In genomic region chr16:11615756-11616447, GRCh38 we compare ENCODE assay signal across 19 cellular contexts. TPM values are rescaled to one million over a fixed set of nuclear protein-coding genes. Genes with fewer than 3 reads are reported as not detected.
A peak's percentile ranks its signal among the peaks of the same experiment; 100 is the strongest.
DNase-seq lines count a peak whose midpoint lies in the region; ATAC-seq lines count a peak whose summit lies in the region.
"Had no signal": no experiment of that assay in that cellular context is flagged by ENCODE, and none has a peak within 500 bp of the region (broad histone marks: within the 10 kb centered on the region; RNA-seq: fewer than 3 reads in every experiment).

No MANE protein-coding gene starts in this region.

- peaks cover 0 to 6% (median 3%) of the 10 kb centered on the region in 9 donors for H3K9me3 Mint-ChIP-seq in naive thymus-derived CD8-positive, alpha-beta T cell

- peaks cover 21% of the 10 kb centered on the region for H3K4me1 ChIP-seq in HUES64 (ENCODE audit: insufficient read depth, low read length)
- H3K4me1 ChIP-seq: adrenal gland, pancreas had no signal

- 41% methylated on average over 8 of the region's 8 CpGs for WGBS in HUES64

- H3K4me1 Mint-ChIP-seq in naive thymus-derived CD8-positive, alpha-beta T cell = peaks cover 15 to 82% (median 69%) of the 10 kb centered on the region in 4 donors

- no peaks in the 10 kb centered on the region for H3K9me3 ChIP-seq in HUES64 (ENCODE audit: insufficient read depth, low read depth, low read length)
- H3K9me3 ChIP-seq: adrenal gland, pancreas had no signal

- DNase-seq in EL = peak; percentile 30
- DNase-seq in astrocyte of the hippocampus (ENCODE audit: low read depth, low spot score) = peak; percentile 47
- no peak for DNase-seq in naive thymus-derived CD8-positive, alpha-beta T cell
- no peak for DNase-seq in AML-193 (lab: John Stamatoyannopoulos, UW)
- DNase-seq: activated CD4-positive, alpha-beta T cell treated with anti-CD3 and anti-CD28 coated beads for 1 hour; activated effector memory CD4-positive, alpha-beta T cell treated with Interleukin-2 at 50 U/mL for 16 hours; adrenal gland; DMS 273 treated with DMSO at 0.1 percent for 48 hours; HCEC 1CT; NCI-H1436 treated with DMSO at 0.1 percent for 48 hours; NCI-H2171 treated with DMSO at 0.1 percent for 48 hours; pancreas; PC-3; stimulated activated CD4-positive, alpha-beta T cell treated with anti-CD3 and anti-CD28 coated beads, Interleukin-4, amount 100 ng/mL, for 1 hour had no signal

- no peaks in the 10 kb centered on the region for H3K36me3 Mint-ChIP-seq in naive thymus-derived CD8-positive, alpha-beta T cell

- H3K27me3 ChIP-seq in HUES64 (ENCODE audit: insufficient read depth, low read length) = no peaks in the 10 kb centered on the region
- H3K27me3 ChIP-seq: adrenal gland, pancreas had no signal

- peak overlapping the region; percentile 24 to 92 (median 84) for H3K27ac Mint-ChIP-seq in naive thymus-derived CD8-positive, alpha-beta T cell

- no peak overlapping the region for H3K4me3 ChIP-seq in HUES64 (ENCODE audit: low read length)
- H3K4me3 ChIP-seq: adrenal gland, lung, pancreas had no signal

- H3K36me3 ChIP-seq in HUES64 (ENCODE audit: insufficient read depth, low read length) = no peaks in the 10 kb centered on the region
- H3K36me3 ChIP-seq: adrenal gland, pancreas had no signal

- no peak for ATAC-seq in naive thymus-derived CD8-positive, alpha-beta T cell
- ATAC-seq in GM19023 (IDR thresholded peaks at IDR 0.05; ENCODE audit: unreplicated experiment) (no peak), GM21390 (IDR thresholded peaks at IDR 0.05; ENCODE audit: unreplicated experiment) (no peak)
- ATAC-seq: esophagus mucosa, pancreas, PC-3 had no signal

- peak overlapping the region; percentile 66; the same call in 1 of the 2 replicates for H3K27ac ChIP-seq in HUES64 (ENCODE audit: low read depth, low read length)
- H3K27ac ChIP-seq: adrenal gland, pancreas had no signal

- H3K27me3 Mint-ChIP-seq in naive thymus-derived CD8-positive, alpha-beta T cell = no peaks in the 10 kb centered on the region

- peak overlapping the region in 6 of 10 donors; percentile 31 to 63 (median 50) for H3K4me3 Mint-ChIP-seq in naive thymus-derived CD8-positive, alpha-beta T cell

- H3K9ac ChIP-seq in HUES64 (ENCODE audit: low read depth, low read length) = no peak overlapping the region

- POLR2A ChIA-PET in naive thymus-derived CD8-positive, alpha-beta T cell (lab: Charles Lee) = interaction anchor here (0.9 to 11.1 kb wide), 5 partner anchors 8 to 44 kb away, joined by 3 to 151 read pairs (median 6); partner anchors contain the start of gene LITAF

RNA-seq across cellular contexts. Expression of gene LITAF, which starts 29.2 kb away (rescaled TPM):
- polyA plus RNA-seq in HUES64 (2013, experiment 1 of 2) = 147 TPM
- 152 TPM for polyA plus RNA-seq in HUES64 (2013, experiment 2 of 2)
- 100 to 1,000 TPM; 169 to 176 TPM for total RNA-seq in naive thymus-derived CD8-positive, alpha-beta T cell
- polyA plus RNA-seq in naive thymus-derived CD8-positive, alpha-beta T cell = 100 to 1,000 TPM; 553 to 770 (median 597) TPM

RNA-seq across cellular contexts. Expression of gene SNN, which starts 52.4 kb away (rescaled TPM):
- polyA plus RNA-seq in HUES64 (2013, experiment 1 of 2) = 48.0 TPM
- 58.7 TPM for polyA plus RNA-seq in HUES64 (2013, experiment 2 of 2)
- 10 to 100 TPM; 24.4 to 25.9 TPM for total RNA-seq in naive thymus-derived CD8-positive, alpha-beta T cell
- polyA plus RNA-seq in naive thymus-derived CD8-positive, alpha-beta T cell = 10 to 100 TPM; 16.0 to 26.9 (median 19.0) TPM

Comparison
In these comparisons a context has a peak if more than half of its experiments do, and no peak if none do; other contexts are left out.
1. DNase-seq: peak in EL (single experiment) and astrocyte of the hippocampus (single experiment); none in naive thymus-derived CD8-positive, alpha-beta T cell (0 of 10) and AML-193 (0 of 2).